Comparison of ENCODE assay signal across 8 cellular contexts in genomic region chr4:87679449-87680169, GRCh38. TPM values are rescaled to one million over a fixed set of nuclear protein-coding genes. Genes with fewer than 3 reads are reported as not detected.
DNase-seq lines count a peak whose midpoint lies in the region; ATAC-seq and TF ChIP-seq lines count a peak whose summit lies in the region.

No MANE protein-coding gene starts in this region.

- TF ChIP-seq CTCF in adrenal gland (IDR thresholded peaks at IDR 0.05) (peak; percentile 61 to 82 (median 78)), heart left ventricle (IDR thresholded peaks at IDR 0.05) (peak; percentile 71 to 91 (median 77))

- POLR2A ChIA-PET in CD8-positive, alpha-beta memory T cell (lab: Charles Lee) = no interaction called here
- POLR2A ChIA-PET in HEK293T (lab: Yijun Ruan, JAX) = no interaction called here

- H3K27ac Mint-ChIP-seq in CD8-positive, alpha-beta memory T cell = no peak overlapping the region

- H3K27me3 ChIP-seq in CD8-positive, alpha-beta memory T cell (ENCODE audit: insufficient read depth, low read length, poor library complexity, severe bottlenecking) = no peaks in the 10 kb centered on the region
- H3K27me3 ChIP-seq in NT2/D1 (ENCODE audit: insufficient read depth, insufficient read length) (no peaks in the 10 kb centered on the region), adrenal gland (no peaks in the 10 kb centered on the region), heart left ventricle (no peaks in the 10 kb centered on the region)

- no peaks in the 10 kb centered on the region for H3K36me3 Mint-ChIP-seq in CD8-positive, alpha-beta memory T cell

- H3K9me3 ChIP-seq in CD8-positive, alpha-beta memory T cell (ENCODE audit: low read length) = no peaks in the 10 kb centered on the region
- no peaks in the 10 kb centered on the region for H3K9me3 ChIP-seq in NT2/D1 (ENCODE audit: insufficient read depth, low read length)
- no peaks in the 10 kb centered on the region for H3K9me3 ChIP-seq in adrenal gland (replicated peaks in 1 of 3)
- peaks cover 0 to 26% (median 6%) of the 10 kb centered on the region in 12 donors for H3K9me3 ChIP-seq in heart left ventricle

- TF ChIP-seq POLR2A in adrenal gland (IDR thresholded peaks at IDR 0.05) (no peak), heart left ventricle (IDR thresholded peaks at IDR 0.05) (no peak)

- WGBS in adrenal gland, 4 donors = 35 to 40% (median 38%) methylated on average over 11 of the region's 11 CpGs
- WGBS in heart left ventricle, 4 donors = 31 to 39% (median 35%) methylated on average over 11 of the region's 11 CpGs

- intact Hi-C loops in adrenal gland (cut with DNase I) = loop anchor here (5.0 kb wide), 1 partner anchor 158 kb away; no protein-coding TSS in a partner anchor
- intact Hi-C loops in heart left ventricle (cut with DNase I) = loop anchor here (1.0 to 10.0 kb wide), 13 partner anchors 135 to 535 kb away; partner anchors contain the start of gene SPP1 (in 6 of the 10)
- intact Hi-C loops in posterior cingulate gyrus (cut with DNase I) = loop anchor here (1.0 to 10.0 kb wide), 5 partner anchors 137 to 535 kb away; partner anchors contain the start of gene SPP1

- no peak overlapping the region for H3K9ac ChIP-seq in NT2/D1 (ENCODE audit: insufficient read length, low read depth)

- ATAC-seq in heart left ventricle (peak; percentile 70 to 90 (median 80)), GM19324 (IDR thresholded peaks at IDR 0.05; ENCODE audit: low FRiP score, unreplicated experiment) (no peak)

- H3K4me3 Mint-ChIP-seq in CD8-positive, alpha-beta memory T cell = no peak overlapping the region

- CTCF ChIA-PET in CD8-positive, alpha-beta memory T cell (lab: Charles Lee) = interaction anchor here (1.0 to 1.4 kb wide), 3 partner anchors 13 to 533 kb away, joined by 3 to 6 read pairs (median 3); no protein-coding TSS in a partner anchor
- CTCF ChIA-PET in HEK293T (lab: Yijun Ruan, JAX) = interaction anchor here (0.6 to 1.0 kb wide), 4 partner anchors 147 to 162 kb away, joined by 3 to 5 read pairs (median 3); no protein-coding TSS in a partner anchor

- H3K4me3 ChIP-seq in CD8-positive, alpha-beta memory T cell (ENCODE audit: low read length) = no peak overlapping the region
- no peak overlapping the region for H3K4me3 ChIP-seq in NT2/D1 (ENCODE audit: insufficient read length, low read depth)
- H3K4me3 ChIP-seq in adrenal gland = no peak overlapping the region
- H3K4me3 ChIP-seq in heart left ventricle = peak overlapping the region in 1 of 12 donors; percentile 9

- no peaks in the 10 kb centered on the region for H3K4me1 Mint-ChIP-seq in CD8-positive, alpha-beta memory T cell

- peak in 3 of 5 donors; percentile 3 to 15 (median 3) for DNase-seq in CD8-positive, alpha-beta memory T cell
- DNase-seq in HEK293T (ENCODE audit: extremely low spot score) (peak; percentile 72), NT2/D1 (ENCODE audit: low read depth, low spot score) (peak; percentile 43), adrenal gland (peak; percentile 21 to 54 (median 35)), heart left ventricle (peak in 4 of 5 donors; percentile 56 to 66 (median 60)), posterior cingulate gyrus (peak in 8 of 10 donors; percentile 35 to 93 (median 65)), KG1 (lab: John Stamatoyannopoulos, UW) (no peak)

- H3K27ac ChIP-seq in CD8-positive, alpha-beta memory T cell (ENCODE audit: low read depth, low read length) = no peak overlapping the region
- no peak overlapping the region for H3K27ac ChIP-seq in adrenal gland
- peak overlapping the region in 9 of 12 donors; percentile 18 to 63 (median 40) for H3K27ac ChIP-seq in heart left ventricle

- H3K27me3 Mint-ChIP-seq in CD8-positive, alpha-beta memory T cell = peaks cover 1 to 6% of the 10 kb centered on the region in 2 donors

- H3K4me1 ChIP-seq in CD8-positive, alpha-beta memory T cell (ENCODE audit: insufficient read depth, low read length) = no peaks in the 10 kb centered on the region
- H3K4me1 ChIP-seq in NT2/D1 (ENCODE audit: insufficient read depth, insufficient read length) = no peaks in the 10 kb centered on the region
- H3K4me1 ChIP-seq in adrenal gland (replicated peaks in 1 of 2) = peaks cover 0 to 4% of the 10 kb centered on the region in 2 donors
- peaks cover 0 to 21% (median 7%) of the 10 kb centered on the region in 12 donors for H3K4me1 ChIP-seq in heart left ventricle

- H3K36me3 ChIP-seq in CD8-positive, alpha-beta memory T cell (ENCODE audit: insufficient read depth, low read length) = no peaks in the 10 kb centered on the region
- H3K36me3 ChIP-seq in NT2/D1 (ENCODE audit: insufficient read depth, insufficient read length, low read length) = no peaks in the 10 kb centered on the region
- H3K36me3 ChIP-seq in adrenal gland (replicated peaks in 1 of 2) = no peaks in the 10 kb centered on the region
- no peaks in the 10 kb centered on the region for H3K36me3 ChIP-seq in heart left ventricle

- H3K9me3 Mint-ChIP-seq in CD8-positive, alpha-beta memory T cell = peaks cover under 1 to 4% (median 3%) of the 10 kb centered on the region in 5 donors

TF ChIP-seq in HEK293T, 16 proteins besides CTCF, POLR2A, EP300 and RAD21:
- TF ChIP-seq FOXA1 (IDR thresholded peaks at IDR 0.05) (no peak), ELF4 (IDR thresholded peaks at IDR 0.05) (no peak), HDGF (IDR thresholded peaks at IDR 0.05; ENCODE audit: borderline replicate concordance) (no peak), ZNF384 (IDR thresholded peaks at IDR 0.05) (no peak), ARNT (IDR thresholded peaks at IDR 0.05) (no peak), BHLHE40 (IDR thresholded peaks at IDR 0.05; ENCODE audit: borderline replicate concordance) (no peak), LEF1 (IDR thresholded peaks at IDR 0.05; ENCODE audit: borderline replicate concordance) (no peak), SUZ12 (IDR thresholded peaks at IDR 0.05) (no peak), CTBP1 (IDR thresholded peaks at IDR 0.05; ENCODE audit: borderline replicate concordance) (no peak), SP1 (IDR thresholded peaks at IDR 0.05) (no peak), TARDBP (IDR thresholded peaks at IDR 0.05) (no peak), L3MBTL2 (conservative IDR thresholded peaks at IDR 0.05) (no peak), FOXM1 (IDR thresholded peaks at IDR 0.05; ENCODE audit: borderline replicate concordance) (no peak), NFRKB (IDR thresholded peaks at IDR 0.05) (no peak)
- TF ChIP-seq, protein P1, sequence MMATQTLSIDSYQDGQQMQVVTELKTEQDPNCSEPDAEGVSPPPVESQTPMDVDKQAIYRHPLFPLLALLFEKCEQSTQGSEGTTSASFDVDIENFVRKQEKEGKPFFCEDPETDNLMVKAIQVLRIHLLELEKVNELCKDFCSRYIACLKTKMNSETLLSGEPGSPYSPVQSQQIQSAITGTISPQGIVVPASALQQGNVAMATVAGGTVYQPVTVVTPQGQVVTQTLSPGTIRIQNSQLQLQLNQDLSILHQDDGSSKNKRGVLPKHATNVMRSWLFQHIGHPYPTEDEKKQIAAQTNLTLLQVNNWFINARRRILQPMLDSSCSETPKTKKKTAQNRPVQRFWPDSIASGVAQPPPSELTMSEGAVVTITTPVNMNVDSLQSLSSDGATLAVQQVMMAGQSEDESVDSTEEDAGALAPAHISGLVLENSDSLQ (IDR thresholded peaks at IDR 0.05) = no peak

RNA-seq across cellular contexts. Expression of gene DMP1, which starts 29.5 kb away (rescaled TPM):
- total RNA-seq in CD8-positive, alpha-beta memory T cell = not detected
- polyA plus RNA-seq in CD8-positive, alpha-beta memory T cell = not detected
- total RNA-seq in adrenal gland (not detected), heart left ventricle (not detected)
- polyA plus RNA-seq in adrenal gland (under 1 TPM in 1 of 3 donors, not detected in 2; 0.03 TPM), heart left ventricle (not detected)

Comparison
In these comparisons a context has a peak if more than half of its experiments do, and no peak if none do; other contexts are left out.
1. H3K27ac ChIP-seq: peak in heart left ventricle (9 of 12); none in CD8-positive, alpha-beta memory T cell (single experiment) and adrenal gland (0 of 5).